Comparison of ENCODE assay signal across 24 cellular contexts in genomic region chr6:33306356-33306755, GRCh38. TPM values are rescaled to one million over a fixed set of nuclear protein-coding genes. Genes with fewer than 3 reads are reported as not detected.
DNase-seq lines count a peak whose midpoint lies in the region; ATAC-seq and TF ChIP-seq lines count a peak whose summit lies in the region.
"Had no signal": no experiment of that assay in that cellular context is flagged by ENCODE, and none has a peak within 500 bp of the region (broad histone marks: within the 10 kb centered on the region; RNA-seq: fewer than 3 reads in every experiment).

No MANE protein-coding gene starts in this region.

- no peaks in the 10 kb centered on the region for H3K9me3 ChIP-seq in CD4-positive, CD25-positive, alpha-beta regulatory T cell (ENCODE audit: control insufficient read depth in 2 of 2, low read length in 2 of 2)
- no peaks in the 10 kb centered on the region for H3K9me3 ChIP-seq in naive thymus-derived CD4-positive, alpha-beta T cell (ENCODE audit: control insufficient read depth in 2 of 3, low read length in 3 of 3)
- H3K9me3 ChIP-seq: esophagus muscularis mucosa, Peyer's patch, SJCRH30, thyroid gland had no signal

- H3K4me1 Mint-ChIP-seq in CD4-positive, CD25-positive, alpha-beta regulatory T cell, result peaks cover 4 to 59% (median 27%) of the 10 kb centered on the region in 4 donors
- H3K4me1 Mint-ChIP-seq in T-cell, result peaks cover 38 to 47% (median 46%) of the 10 kb centered on the region in 3 donors
- peaks cover 23 to 51% (median 43%) of the 10 kb centered on the region in 7 donors for H3K4me1 Mint-ChIP-seq in naive thymus-derived CD4-positive, alpha-beta T cell
- H3K4me1 Mint-ChIP-seq: endodermal cell had no signal

- no peaks in the 10 kb centered on the region for H3K27me3 Mint-ChIP-seq in CD4-positive, CD25-positive, alpha-beta regulatory T cell
- no peaks in the 10 kb centered on the region for H3K27me3 Mint-ChIP-seq in T-cell
- H3K27me3 Mint-ChIP-seq in naive thymus-derived CD4-positive, alpha-beta T cell, result no peaks in the 10 kb centered on the region

- H3K27me3 ChIP-seq in CD4-positive, CD25-positive, alpha-beta regulatory T cell (ENCODE audit: control insufficient read depth, insufficient read depth, low read length), result no peaks in the 10 kb centered on the region
- no peaks in the 10 kb centered on the region for H3K27me3 ChIP-seq in naive thymus-derived CD4-positive, alpha-beta T cell (ENCODE audit: control insufficient read depth in 2 of 2, insufficient read depth in 2 of 2, low read length in 2 of 2)
- H3K27me3 ChIP-seq: cardiac muscle cell, esophagus muscularis mucosa, Peyer's patch, SJCRH30, thyroid gland had no signal

- no peak for DNase-seq in CD4-positive, CD25-positive, alpha-beta regulatory T cell
- DNase-seq in T-cell, result no peak
- DNase-seq in naive thymus-derived CD4-positive, alpha-beta T cell, result no peak
- no peak for DNase-seq in NAMALWA (ENCODE audit: low spot score)
- DNase-seq in GDM1 (lab: John Stamatoyannopoulos, UW), result no peak
- DNase-seq: activated CD4-positive, alpha-beta T cell treated with anti-CD3 and anti-CD28 coated beads, Interleukin-2, amount 50 U/mL, for 48 hours; activated gamma-delta T cell treated with Interleukin-2 at 50 U/mL for 16 hours; activated T-cell treated with anti-CD3 and anti-CD28 coated beads for 4 hours; aorta; DMS79; endodermal cell; foreskin melanocyte; H7; NCI-H1694; NCI-H2171 treated with DMSO at 0.1 percent for 48 hours; NCI-H524 treated with DMSO at 0.1 percent for 48 hours; Peyer's patch; SJCRH30; stimulated activated naive CD4-positive, alpha-beta T cell; thyroid gland had no signal

- ATAC-seq in CD4-positive, CD25-positive, alpha-beta regulatory T cell (ENCODE audit: low read depth in 2 of 2), result no peak
- ATAC-seq in T-cell (replicated peaks in 1 of 4), result no peak
- ATAC-seq in naive thymus-derived CD4-positive, alpha-beta T cell, result no peak
- ATAC-seq in GM18873 (IDR thresholded peaks at IDR 0.05; ENCODE audit: low FRiP score, unreplicated experiment), result no peak

- POLR2A ChIA-PET in T-cell (lab: Charles Lee), result interaction anchor here in 1 of 2 donors (1.1 kb wide), 1 partner anchor 28 kb away, joined by 3 read pairs; no protein-coding TSS in a partner anchor
- POLR2A ChIA-PET in naive thymus-derived CD4-positive, alpha-beta T cell (lab: Charles Lee), result interaction anchor here (1.0 to 2.3 kb wide), 3 partner anchors 38 to 112 kb away, joined by 3 to 8 read pairs (median 5); partner anchors contain the start of gene CUTA

- no peak overlapping the region for H3K4me3 ChIP-seq in CD4-positive, CD25-positive, alpha-beta regulatory T cell (ENCODE audit: low read depth, low read length)
- no peak overlapping the region for H3K4me3 ChIP-seq in naive thymus-derived CD4-positive, alpha-beta T cell (ENCODE audit: low read length)
- H3K4me3 ChIP-seq: cardiac muscle cell, esophagus muscularis mucosa, Peyer's patch, SJCRH30, thyroid gland had no signal

- intact Hi-C loops in naive thymus-derived CD4-positive, alpha-beta T cell (cut with micrococcal nuclease), result no loop called here

- CTCF ChIA-PET in T-cell (lab: Charles Lee), result interaction anchor here in 1 of 2 donors (0.8 kb wide), 1 partner anchor 129 kb away, joined by 3 read pairs; no protein-coding TSS in a partner anchor
- CTCF ChIA-PET in naive thymus-derived CD4-positive, alpha-beta T cell (lab: Charles Lee), result no interaction called here

- peak overlapping the region in 2 of 4 donors; percentile 21 to 36 for H3K4me3 Mint-ChIP-seq in CD4-positive, CD25-positive, alpha-beta regulatory T cell
- no peak overlapping the region for H3K4me3 Mint-ChIP-seq in T-cell
- peak overlapping the region in 2 of 10 donors; percentile 1 to 4 for H3K4me3 Mint-ChIP-seq in naive thymus-derived CD4-positive, alpha-beta T cell
- H3K4me3 Mint-ChIP-seq: endodermal cell had no signal

- H3K36me3 Mint-ChIP-seq in CD4-positive, CD25-positive, alpha-beta regulatory T cell, result peaks cover 26% of the 10 kb centered on the region
- peaks cover 36% of the 10 kb centered on the region for H3K36me3 Mint-ChIP-seq in T-cell
- peaks cover 4 to 25% (median 13%) of the 10 kb centered on the region in 5 donors for H3K36me3 Mint-ChIP-seq in naive thymus-derived CD4-positive, alpha-beta T cell

- 0 out of 2 replicates have a peak overlapping the region, but pooled peaks have one; percentile 12 for H3K27ac ChIP-seq in 22Rv1
- no peak overlapping the region for H3K27ac ChIP-seq in CD4-positive, CD25-positive, alpha-beta regulatory T cell (ENCODE audit: insufficient read depth, low read length, poor library complexity, severe bottlenecking)
- H3K27ac ChIP-seq in naive thymus-derived CD4-positive, alpha-beta T cell (ENCODE audit: low read depth, low read length), result peak overlapping the region; percentile 18
- H3K27ac ChIP-seq: cardiac muscle cell, esophagus muscularis mucosa, Peyer's patch, SJCRH30, thyroid gland had no signal

- peaks cover 59% of the 10 kb centered on the region for H3K36me3 ChIP-seq in CD4-positive, CD25-positive, alpha-beta regulatory T cell (ENCODE audit: control insufficient read depth, insufficient read depth, low read length)
- peaks cover 30 to 60% (median 30%) of the 10 kb centered on the region in 3 experiments for H3K36me3 ChIP-seq in naive thymus-derived CD4-positive, alpha-beta T cell (ENCODE audit: control insufficient read depth in 2 of 3, insufficient read depth in 3 of 3, low read length in 3 of 3)
- H3K36me3 ChIP-seq: cardiac muscle cell, SJCRH30 had no signal

- H3K9me3 Mint-ChIP-seq in CD4-positive, CD25-positive, alpha-beta regulatory T cell, result no peaks in the 10 kb centered on the region
- no peaks in the 10 kb centered on the region for H3K9me3 Mint-ChIP-seq in T-cell
- H3K9me3 Mint-ChIP-seq in naive thymus-derived CD4-positive, alpha-beta T cell, result no peaks in the 10 kb centered on the region
- H3K9me3 Mint-ChIP-seq: endodermal cell had no signal

- peak overlapping the region in 2 of 3 donors; percentile 18 to 62 for H3K27ac Mint-ChIP-seq in CD4-positive, CD25-positive, alpha-beta regulatory T cell
- H3K27ac Mint-ChIP-seq in T-cell, result peak overlapping the region; percentile 3 to 43
- H3K27ac Mint-ChIP-seq in naive thymus-derived CD4-positive, alpha-beta T cell, result peak overlapping the region in 6 of 9 donors; percentile 8 to 72 (median 52)
- H3K27ac Mint-ChIP-seq: endodermal cell had no signal

- TF ChIP-seq CTCF in 22Rv1 (IDR thresholded peaks at IDR 0.05), result no peak

- peaks cover 19% of the 10 kb centered on the region for H3K4me1 ChIP-seq in CD4-positive, CD25-positive, alpha-beta regulatory T cell (ENCODE audit: control insufficient read depth, insufficient read depth, low read length, poor library complexity, severe bottlenecking)
- H3K4me1 ChIP-seq in naive thymus-derived CD4-positive, alpha-beta T cell (ENCODE audit: control insufficient read depth in 2 of 2, insufficient read depth in 2 of 2, low read length in 2 of 2), result peaks cover 9 to 17% of the 10 kb centered on the region in 2 donors
- H3K4me1 ChIP-seq: SJCRH30 had no signal

RNA-seq across cellular contexts. Expression of gene TAPBP, which starts 7.5 kb away (rescaled TPM):
- 281 TPM for total RNA-seq in CD4-positive, CD25-positive, alpha-beta regulatory T cell
- 100 to 1,000 TPM; 251 to 314 (median 262) TPM for polyA plus RNA-seq in CD4-positive, CD25-positive, alpha-beta regulatory T cell
- 100 to 1,000 TPM; 224 to 271 (median 254) TPM for total RNA-seq in T-cell
- 100 to 1,000 TPM; 196 to 386 (median 240) TPM for total RNA-seq in naive thymus-derived CD4-positive, alpha-beta T cell
- polyA plus RNA-seq in naive thymus-derived CD4-positive, alpha-beta T cell, result 100 to 1,000 TPM; 296 to 334 TPM

RNA-seq across cellular contexts. Expression of gene RGL2, which starts 7.6 kb away (rescaled TPM):
- total RNA-seq in CD4-positive, CD25-positive, alpha-beta regulatory T cell, result 59.2 TPM
- 1 to 10 TPM; 7.2 to 9.4 (median 8.1) TPM for polyA plus RNA-seq in CD4-positive, CD25-positive, alpha-beta regulatory T cell
- 10 to 100 TPM; 55.9 to 72.0 (median 66.0) TPM for total RNA-seq in T-cell
- 10 to 100 TPM; 45.7 to 76.8 (median 67.4) TPM for total RNA-seq in naive thymus-derived CD4-positive, alpha-beta T cell
- polyA plus RNA-seq in naive thymus-derived CD4-positive, alpha-beta T cell, result 10 to 100 TPM in 1 of 2 donors, 1 to 10 TPM in 1; 4.1 to 11.5 TPM

RNA-seq across cellular contexts. Expression of gene ZBTB22, which starts 11.2 kb away (rescaled TPM):
- total RNA-seq in CD4-positive, CD25-positive, alpha-beta regulatory T cell, result 19.4 TPM
- polyA plus RNA-seq in CD4-positive, CD25-positive, alpha-beta regulatory T cell, result 10 to 100 TPM in 2 of 4 donors, 1 to 10 TPM in 2; 8.3 to 13.5 (median 11.5) TPM
- 10 to 100 TPM; 17.6 to 32.0 (median 26.3) TPM for total RNA-seq in T-cell
- 10 to 100 TPM; 15.5 to 30.1 (median 20.5) TPM for total RNA-seq in naive thymus-derived CD4-positive, alpha-beta T cell
- 10 to 100 TPM; 15.6 TPM for polyA plus RNA-seq in naive thymus-derived CD4-positive, alpha-beta T cell

RNA-seq across cellular contexts. Expression of gene DAXX, which starts 16.4 kb away (rescaled TPM):
- total RNA-seq in CD4-positive, CD25-positive, alpha-beta regulatory T cell, result 45.1 TPM
- 100 to 1,000 TPM in 2 of 4 donors, 10 to 100 TPM in 2; 88.0 to 104 (median 97.5) TPM for polyA plus RNA-seq in CD4-positive, CD25-positive, alpha-beta regulatory T cell
- 10 to 100 TPM; 36.3 to 91.4 (median 87.7) TPM for total RNA-seq in T-cell
- 10 to 100 TPM; 36.4 to 81.6 (median 79.6) TPM for total RNA-seq in naive thymus-derived CD4-positive, alpha-beta T cell
- polyA plus RNA-seq in naive thymus-derived CD4-positive, alpha-beta T cell, result 100 to 1,000 TPM in 1 of 2 donors, 10 to 100 TPM in 1; 69.4 to 133 TPM

RNA-seq across cellular contexts. Expression of gene PFDN6, which starts 17.0 kb away (rescaled TPM):
- 20.0 TPM for total RNA-seq in CD4-positive, CD25-positive, alpha-beta regulatory T cell
- polyA plus RNA-seq in CD4-positive, CD25-positive, alpha-beta regulatory T cell, result 10 to 100 TPM; 33.7 to 47.0 (median 38.4) TPM
- total RNA-seq in T-cell, result 10 to 100 TPM; 16.1 to 51.4 (median 40.5) TPM
- total RNA-seq in naive thymus-derived CD4-positive, alpha-beta T cell, result 10 to 100 TPM; 14.6 to 73.2 (median 35.5) TPM
- polyA plus RNA-seq in naive thymus-derived CD4-positive, alpha-beta T cell, result 10 to 100 TPM; 26.5 to 36.3 TPM
